Comparison of ENCODE assay signal across 23 cellular contexts in genomic region chr10:6694447-6695155, GRCh38.
DNase-seq lines count a peak whose midpoint lies in the region; TF ChIP-seq lines count a peak whose summit lies in the region.
"Had no signal": no experiment of that assay in that cellular context is flagged by ENCODE, and none has a peak within 500 bp of the region (broad histone marks: within the 10 kb centered on the region; RNA-seq: fewer than 3 reads in every experiment).

No MANE protein-coding gene starts in this region.

- no peak for TF ChIP-seq EP300 in transverse colon (IDR thresholded peaks at IDR 0.05; ENCODE audit: low read depth)

- TF ChIP-seq POLR2A in transverse colon (IDR thresholded peaks at IDR 0.05) = no peak

- no peaks in the 10 kb centered on the region for H3K9me3 Mint-ChIP-seq in CD8-positive, alpha-beta memory T cell
- H3K9me3 Mint-ChIP-seq: activated naive CD4-positive, alpha-beta T cell treated with anti-CD3 and anti-CD28 coated beads, Interleukin-2, amount 10 ng/mL, durations not matched to agents 7 days and 5 days; naive thymus-derived CD8-positive, alpha-beta T cell; T-cell had no signal

- CTCF ChIA-PET in CD8-positive, alpha-beta memory T cell (lab: Charles Lee) = no interaction called here

- H3K27ac ChIP-seq in transverse colon = no peak overlapping the region
- no peak overlapping the region for H3K27ac ChIP-seq in CD8-positive, alpha-beta memory T cell (ENCODE audit: low read depth, low read length)
- H3K27ac ChIP-seq: 22Rv1, dorsolateral prefrontal cortex, esophagus muscularis mucosa, heart left ventricle, lower lobe of right lung, tibial artery had no signal

- intact Hi-C loops in transverse colon (cut with DNase I; ENCODE audit: low total_unique reads) = no loop called here

- H3K36me3 ChIP-seq in transverse colon = no peaks in the 10 kb centered on the region
- no peaks in the 10 kb centered on the region for H3K36me3 ChIP-seq in CD8-positive, alpha-beta memory T cell (ENCODE audit: insufficient read depth, low read length)
- H3K36me3 ChIP-seq: esophagus muscularis mucosa, heart left ventricle, lower lobe of right lung, tibial artery had no signal

- no peaks in the 10 kb centered on the region for H3K4me1 ChIP-seq in transverse colon
- no peaks in the 10 kb centered on the region for H3K4me1 ChIP-seq in CD8-positive, alpha-beta memory T cell (ENCODE audit: insufficient read depth, low read length)
- H3K4me1 ChIP-seq: esophagus muscularis mucosa, heart left ventricle, lower lobe of right lung, tibial artery had no signal

- H3K9me3 ChIP-seq in transverse colon = no peaks in the 10 kb centered on the region
- H3K9me3 ChIP-seq in CD8-positive, alpha-beta memory T cell (ENCODE audit: low read length) = no peaks in the 10 kb centered on the region
- H3K9me3 ChIP-seq: esophagus muscularis mucosa, heart left ventricle, lower lobe of right lung, tibial artery had no signal

- no peak overlapping the region for H3K4me3 Mint-ChIP-seq in CD8-positive, alpha-beta memory T cell
- H3K4me3 Mint-ChIP-seq: activated CD8-positive, alpha-beta memory T cell treated with anti-CD3 and anti-CD28 coated beads, Interleukin-2, amount 10 ng/mL, durations not matched to agents 7 days and 5 days; activated naive CD4-positive, alpha-beta T cell treated with anti-CD3 and anti-CD28 coated beads, Interleukin-2, amount 10 ng/mL, durations not matched to agents 7 days and 5 days; naive thymus-derived CD8-positive, alpha-beta T cell; T-cell had no signal

- POLR2A ChIA-PET in CD8-positive, alpha-beta memory T cell (lab: Charles Lee) = no interaction called here

- no peak overlapping the region for H3K4me3 ChIP-seq in transverse colon
- H3K4me3 ChIP-seq in CD8-positive, alpha-beta memory T cell (ENCODE audit: low read length) = no peak overlapping the region
- H3K4me3 ChIP-seq: dorsolateral prefrontal cortex, esophagus muscularis mucosa, heart left ventricle, lower lobe of right lung, tibial artery had no signal

- no peak overlapping the region for H3K27ac Mint-ChIP-seq in CD8-positive, alpha-beta memory T cell
- H3K27ac Mint-ChIP-seq: activated CD8-positive, alpha-beta memory T cell treated with anti-CD3 and anti-CD28 coated beads, Interleukin-2, amount 10 ng/mL, durations not matched to agents 7 days and 5 days; activated naive CD4-positive, alpha-beta T cell treated with anti-CD3 and anti-CD28 coated beads, Interleukin-2, amount 10 ng/mL, durations not matched to agents 7 days and 5 days; naive thymus-derived CD8-positive, alpha-beta T cell; T-cell had no signal

- H3K27me3 ChIP-seq in transverse colon = no peaks in the 10 kb centered on the region
- H3K27me3 ChIP-seq in CD8-positive, alpha-beta memory T cell (ENCODE audit: insufficient read depth, low read length, poor library complexity, severe bottlenecking) = no peaks in the 10 kb centered on the region
- H3K27me3 ChIP-seq: esophagus muscularis mucosa, tibial artery had no signal

- DNase-seq in DMS53 (lab: John Stamatoyannopoulos, UW) (peak; percentile 13), DMS53 treated with DMSO at 0.1 percent for 48 hours (lab: John Stamatoyannopoulos, UW; ENCODE audit: unreplicated experiment) (no peak), ACHN (peak; percentile 42), RKO (ENCODE audit: low spot score) (peak; percentile 21), glomerular visceral epithelial cell (ENCODE audit: extremely low spot score) (peak; percentile 18), transverse colon (no peak), NCI-H2171 (lab: John Stamatoyannopoulos, UW) (no peak)
- no peak for DNase-seq in CD8-positive, alpha-beta memory T cell
- DNase-seq: activated CD8-positive, alpha-beta memory T cell treated with anti-CD3 and anti-CD28 coated beads, Interleukin-2, amount 10 ng/mL, durations not matched to agents 7 days and 5 days; activated naive CD4-positive, alpha-beta T cell treated with anti-CD3 and anti-CD28 coated beads, Interleukin-2, amount 10 ng/mL, durations not matched to agents 7 days and 5 days; C1 segment of cervical spinal cord; DMS 273 treated with DMSO at 0.1 percent for 48 hours; dorsolateral prefrontal cortex; heart left ventricle; lower lobe of right lung; naive thymus-derived CD8-positive, alpha-beta T cell; NCI-H510A; posterior cingulate gyrus; small intestine; T-cell; tibial artery had no signal

- no peaks in the 10 kb centered on the region for H3K4me1 Mint-ChIP-seq in CD8-positive, alpha-beta memory T cell
- H3K4me1 Mint-ChIP-seq: activated naive CD4-positive, alpha-beta T cell treated with anti-CD3 and anti-CD28 coated beads, Interleukin-2, amount 10 ng/mL, durations not matched to agents 7 days and 5 days; naive thymus-derived CD8-positive, alpha-beta T cell; T-cell had no signal

- H3K27me3 Mint-ChIP-seq in CD8-positive, alpha-beta memory T cell = peaks cover 12 to 43% of the 10 kb centered on the region in 2 donors

- in situ Hi-C loops in ACHN (cut with HindIII; ENCODE audit: low pct_ligation_motif_present, low pct_unique_long_range_greater_than_20kb, low sequenced_read_pairs) = no loop called here
- in situ Hi-C loops in transverse colon (cut with MboI; ENCODE audit: low pct_ligation_motif_present in 1 of 4, low pct_unique_long_range_greater_than_20kb in 1 of 4, low sequenced_read_pairs in 3 of 4) = no loop called here

- 74 to 83% methylated on average over 2 to 9 of the region's 9 CpGs for WGBS in transverse colon (ENCODE audit: low coverage in 1 of 2), 2 donors

- no peak for TF ChIP-seq CTCF in transverse colon (IDR thresholded peaks at IDR 0.05)

- no peaks in the 10 kb centered on the region for H3K36me3 Mint-ChIP-seq in CD8-positive, alpha-beta memory T cell
- H3K36me3 Mint-ChIP-seq: activated CD8-positive, alpha-beta memory T cell treated with anti-CD3 and anti-CD28 coated beads, Interleukin-2, amount 10 ng/mL, durations not matched to agents 7 days and 5 days; activated naive CD4-positive, alpha-beta T cell treated with anti-CD3 and anti-CD28 coated beads, Interleukin-2, amount 10 ng/mL, durations not matched to agents 7 days and 5 days; naive thymus-derived CD8-positive, alpha-beta T cell; T-cell had no signal

Comparison
In these comparisons a context has a peak if more than half of its experiments do, and no peak if none do; other contexts are left out.
1. DNase-seq: peak in DMS53 (single experiment), ACHN (single experiment), RKO (single experiment) and glomerular visceral epithelial cell (single experiment); none in DMS53 treated with DMSO at 0.1 percent for 48 hours (single experiment), transverse colon (single experiment), CD8-positive, alpha-beta memory T cell (0 of 5) and NCI-H2171 (single experiment).